8 cellular contexts compared by ENCODE assay signal in genomic region chr3:170056710-170057454, GRCh38. TPM values are rescaled to one million over a fixed set of nuclear protein-coding genes. Genes with fewer than 3 reads are reported as not detected.
A peak's percentile ranks its signal among the peaks of the same experiment; 100 is the strongest.
DNase-seq lines count a peak whose midpoint lies in the region; ATAC-seq and TF ChIP-seq lines count a peak whose summit lies in the region.
"Had no signal": no experiment of that assay in that cellular context is flagged by ENCODE, and none has a peak within 500 bp of the region (broad histone marks: within the 10 kb centered on the region; RNA-seq: fewer than 3 reads in every experiment).

No MANE protein-coding gene starts in this region.

- no peak for DNase-seq in mucosa of descending colon
- DNase-seq in medulla oblongata (ENCODE audit: extremely low spot score) = no peak
- no peak for DNase-seq in mesothelial cell of epicardium (ENCODE audit: low spot score in 2 of 2, unreplicated experiment in 2 of 2)
- DNase-seq in NCI-H226 = no peak
- DNase-seq: NCI-H1092 treated with DMSO at 0.1 percent for 48 hours had no signal

- no peaks in the 10 kb centered on the region for H3K4me1 Mint-ChIP-seq in mesothelial cell of epicardium

- H3K4me3 ChIP-seq in mucosa of descending colon = no peak overlapping the region

- TF ChIP-seq CTCF in mucosa of descending colon (IDR thresholded peaks at IDR 0.05) (no peak), mesothelial cell of epicardium (IDR thresholded peaks at IDR 0.05; ENCODE audit: unreplicated experiment) (no peak)

- ATAC-seq in GM18870 (IDR thresholded peaks at IDR 0.05; ENCODE audit: unreplicated experiment) = peak; percentile 97
- peak; percentile 77 for ATAC-seq in GM21723 (IDR thresholded peaks at IDR 0.05; ENCODE audit: unreplicated experiment)
- peak; percentile 94 for ATAC-seq in HG03460 (IDR thresholded peaks at IDR 0.05; ENCODE audit: unreplicated experiment)
- ATAC-seq in mucosa of descending colon = peak; percentile 8

- no peaks in the 10 kb centered on the region for H3K36me3 ChIP-seq in mucosa of descending colon (ENCODE audit: low read depth)

- no peaks in the 10 kb centered on the region for H3K27me3 Mint-ChIP-seq in mesothelial cell of epicardium (ENCODE audit: low read depth)

- H3K4me3 Mint-ChIP-seq in mesothelial cell of epicardium = no peak overlapping the region

- no peaks in the 10 kb centered on the region for H3K36me3 Mint-ChIP-seq in mesothelial cell of epicardium

- peaks cover 7% of the 10 kb centered on the region for H3K9me3 Mint-ChIP-seq in mesothelial cell of epicardium

- no peak overlapping the region for H3K27ac Mint-ChIP-seq in mesothelial cell of epicardium

- intact Hi-C loops in mucosa of descending colon (cut with DNase I, micrococcal nuclease) = no loop called here

- H3K4me1 ChIP-seq in mucosa of descending colon (ENCODE audit: low read depth) = no peaks in the 10 kb centered on the region

- H3K9me3 ChIP-seq in mucosa of descending colon = no peaks in the 10 kb centered on the region

RNA-seq across cellular contexts. Expression of gene GPR160, which starts 19.1 kb away (rescaled TPM):
- total RNA-seq in mucosa of descending colon = 10 to 100 TPM; 30.0 to 96.5 (median 67.6) TPM
- 0.44 to 1.0 TPM (median 0.45 TPM) in 3 replicates for total RNA-seq in mesothelial cell of epicardium

Comparison
In these comparisons a context has a peak if more than half of its experiments do, and no peak if none do; other contexts are left out.
1. ATAC-seq: peak in every context shown above with its lines; median percentile 97 in GM18870; 94 in HG03460; 77 in GM21723; 8 in mucosa of descending colon.
2. RNA of gene GPR160, which starts 19.1 kb away (total RNA-seq): 30.0 to 96.5 TPM in mucosa of descending colon; 0.44 to 1.0 TPM in mesothelial cell of epicardium; every median in the first group is over 10 times any median in the second.